ENCODE assay signal across 8 cellular contexts in genomic region chr5:131263648-131264452, GRCh38. TPM values are rescaled to one million over a fixed set of nuclear protein-coding genes. Genes with fewer than 3 reads are reported as not detected.
DNase-seq lines count a peak whose midpoint lies in the region; ATAC-seq and TF ChIP-seq lines count a peak whose summit lies in the region.

A gene with protein sequence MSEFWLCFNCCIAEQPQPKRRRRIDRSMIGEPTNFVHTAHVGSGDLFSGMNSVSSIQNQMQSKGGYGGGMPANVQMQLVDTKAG (plus strand): TSS chr5:131264053. CDS start chr5:131359494, 95,441 bp downstream.

- no peaks in the 10 kb centered on the region for H3K36me3 ChIP-seq in ES-I3 (ENCODE audit: insufficient read depth, low read length)

- ATAC-seq in omental fat pad (ENCODE audit: low FRiP score) = peak; percentile 99

- peaks cover 61% of the 10 kb centered on the region for H3K4me1 Mint-ChIP-seq in activated naive CD4-positive, alpha-beta T cell treated with anti-CD3 and anti-CD28 coated beads, Interleukin-2, amount 50 U/mL, for 24 hours

- peak; percentile 78 for DNase-seq in GOT3 (lab: John Stamatoyannopoulos, UW)
- DNase-seq in LoVo (ENCODE audit: low spot score) = peak; percentile 93
- DNase-seq in SK-MEL-5 (ENCODE audit: low read depth, low spot score) = peak; percentile 78
- DNase-seq in globus pallidus (ENCODE audit: low spot score) = peak; percentile 91
- peak; percentile 51 for DNase-seq in omental fat pad (ENCODE audit: low spot score)

- peak within 1 kb of the TSS; percentile 98 for H3K4me3 Mint-ChIP-seq in activated naive CD4-positive, alpha-beta T cell treated with anti-CD3 and anti-CD28 coated beads, Interleukin-2, amount 50 U/mL, for 24 hours

- H3K36me3 Mint-ChIP-seq in activated naive CD4-positive, alpha-beta T cell treated with anti-CD3 and anti-CD28 coated beads, Interleukin-2, amount 50 U/mL, for 24 hours = peaks cover 14% of the 10 kb centered on the region

- H3K27ac Mint-ChIP-seq in activated naive CD4-positive, alpha-beta T cell treated with anti-CD3 and anti-CD28 coated beads, Interleukin-2, amount 50 U/mL, for 24 hours = peak within 1 kb of the TSS; percentile 99

- peak within 1 kb of the TSS; percentile 100 for H3K9ac ChIP-seq in ES-I3 (ENCODE audit: low read depth, low read length)

- H3K27ac ChIP-seq in temporal lobe (ENCODE audit: low read depth, low read length) = peak within 1 kb of the TSS; percentile 65

- H3K9me3 ChIP-seq in ES-I3 (ENCODE audit: control insufficient read depth, insufficient read depth, low read length) = no peaks in the 10 kb centered on the region

- H3K27me3 Mint-ChIP-seq in activated naive CD4-positive, alpha-beta T cell treated with anti-CD3 and anti-CD28 coated beads, Interleukin-2, amount 50 U/mL, for 24 hours = no peaks in the 10 kb centered on the region

- no peak for TF ChIP-seq CTCF in omental fat pad (IDR thresholded peaks at IDR 0.05)

- in situ Hi-C loops in SK-MEL-5 (cut with HindIII; ENCODE audit: low pct_unique_long_range_greater_than_20kb, low sequenced_read_pairs) = no loop called here

- no peaks in the 10 kb centered on the region for H3K9me3 Mint-ChIP-seq in activated naive CD4-positive, alpha-beta T cell treated with anti-CD3 and anti-CD28 coated beads, Interleukin-2, amount 50 U/mL, for 24 hours

- H3K4me1 ChIP-seq in ES-I3 (ENCODE audit: insufficient read depth, low read length) = no peaks in the 10 kb centered on the region

RNA-seq across cellular contexts. Expression of the gene that starts here (rescaled TPM):
- 22.1 and 25.2 TPM in 2 replicates for total RNA-seq in SK-MEL-5 (2014; rRNA removed; shearing (Covaris generic))
- 18.1 and 18.7 TPM in 2 replicates for polyA plus RNA-seq in SK-MEL-5 (2015; cell fraction: cytosol; rRNA removed)
- 8.0 and 8.8 TPM in 2 replicates for polyA plus RNA-seq in SK-MEL-5 (2015; cell fraction: nucleus; rRNA removed)
- total RNA-seq in omental fat pad (10 to 100 TPM; 30.1 to 59.3 (median 35.7) TPM), temporal lobe (77.7 TPM)

Comparison
In these comparisons a context has a peak if more than half of its experiments do, and no peak if none do; other contexts are left out.
1. Peak in every context shown above with its lines: DNase-seq, ATAC-seq and H3K27ac ChIP-seq.